In genomic region chr19:57888494-57889231, GRCh38 we compare ENCODE assay signal across 8 cellular contexts. TPM values are rescaled to one million over a fixed set of nuclear protein-coding genes. Genes with fewer than 3 reads are reported as not detected.
DNase-seq lines count a peak whose midpoint lies in the region; ATAC-seq and TF ChIP-seq lines count a peak whose summit lies in the region.

ZNF814 (minus strand) TSS chr19:57889037; CDS start chr19:57888802, 235 bp downstream.

- H3K4me3 ChIP-seq in testis = peak within 1 kb of the TSS; percentile 70 to 91

- peaks cover 2% of the 10 kb centered on the region for H3K4me1 ChIP-seq in testis

- peak within 1 kb of the TSS; percentile 62 to 77 for H3K27ac ChIP-seq in testis

- H3K9me3 Mint-ChIP-seq in activated naive CD8-positive, alpha-beta T cell treated with anti-CD3 and anti-CD28 coated beads for 36 hours = peaks cover 18% of the 10 kb centered on the region
- H3K9me3 Mint-ChIP-seq in osteocyte (ENCODE audit: unreplicated experiment) = peaks cover 21% of the 10 kb centered on the region

- peak within 1 kb of the TSS; percentile 94 for H3K27ac Mint-ChIP-seq in activated naive CD8-positive, alpha-beta T cell treated with anti-CD3 and anti-CD28 coated beads for 36 hours
- peak within 1 kb of the TSS; percentile 78 for H3K27ac Mint-ChIP-seq in osteocyte (ENCODE audit: unreplicated experiment)

- intact Hi-C loops in Right ventricle myocardium superior (cut with DNase I) (no loop called here), testis (cut with DNase I; ENCODE audit: low total_unique reads) (no loop called here)

- H3K36me3 ChIP-seq in testis (ENCODE audit: low read depth, missing control alignments) = no peaks in the 10 kb centered on the region

- peak; percentile 84 for ATAC-seq in HG03064 (IDR thresholded peaks at IDR 0.05; ENCODE audit: low read depth, unreplicated experiment)
- ATAC-seq in Right ventricle myocardium superior (ENCODE audit: poor library complexity) = peak; percentile 93

- DNase-seq in GM10266 (ENCODE audit: extremely low spot score) (peak; percentile 53), SKM-1 treated with dmso at 0.1 percent for 144 hours (lab: John Stamatoyannopoulos, UW; ENCODE audit: unreplicated experiment) (peak; percentile 36), Right ventricle myocardium superior (peak; percentile 89), osteocyte (ENCODE audit: extremely low spot score, unreplicated experiment) (peak; percentile 93), testis (peak; percentile 94), SHP77 treated with DMSO at 0.1 percent for 48 hours (lab: John Stamatoyannopoulos, UW) (no peak)
- peak; percentile 83 for DNase-seq in activated naive CD8-positive, alpha-beta T cell treated with anti-CD3 and anti-CD28 coated beads for 36 hours

- TF ChIP-seq POLR2A in testis (IDR thresholded peaks at IDR 0.05) = no peak

- peak within 1 kb of the TSS; percentile 96 for H3K4me3 Mint-ChIP-seq in activated naive CD8-positive, alpha-beta T cell treated with anti-CD3 and anti-CD28 coated beads for 36 hours
- peak within 1 kb of the TSS; percentile 90 for H3K4me3 Mint-ChIP-seq in osteocyte (ENCODE audit: unreplicated experiment)

- peaks cover 55% of the 10 kb centered on the region for H3K36me3 Mint-ChIP-seq in activated naive CD8-positive, alpha-beta T cell treated with anti-CD3 and anti-CD28 coated beads for 36 hours
- peaks cover 33% of the 10 kb centered on the region for H3K36me3 Mint-ChIP-seq in osteocyte (ENCODE audit: unreplicated experiment)

- TF ChIP-seq CTCF in GM10266 (IDR thresholded peaks at IDR 0.05; ENCODE audit: control insufficient read depth, insufficient read depth, low read depth, missing control alignments) (peak; percentile 34), osteocyte (IDR thresholded peaks at IDR 0.05) (peak; percentile 56), testis (IDR thresholded peaks at IDR 0.05) (peak; percentile 41 to 52 (median 43))

- H3K27me3 Mint-ChIP-seq in activated naive CD8-positive, alpha-beta T cell treated with anti-CD3 and anti-CD28 coated beads for 36 hours = no peaks in the 10 kb centered on the region
- no peaks in the 10 kb centered on the region for H3K27me3 Mint-ChIP-seq in osteocyte (ENCODE audit: unreplicated experiment)

- H3K27me3 ChIP-seq in testis = no peaks in the 10 kb centered on the region

- WGBS in testis, 2 donors = 4 to 5% methylated on average over 18 to 39 of the region's 44 CpGs

- peaks cover 26% of the 10 kb centered on the region for H3K4me1 Mint-ChIP-seq in activated naive CD8-positive, alpha-beta T cell treated with anti-CD3 and anti-CD28 coated beads for 36 hours
- H3K4me1 Mint-ChIP-seq in osteocyte (ENCODE audit: unreplicated experiment) = peaks cover 20% of the 10 kb centered on the region

- no peaks in the 10 kb centered on the region for H3K9me3 ChIP-seq in testis

RNA-seq across cellular contexts. Expression of gene ZNF814, which starts in this region (rescaled TPM):
- total RNA-seq in activated naive CD8-positive, alpha-beta T cell treated with anti-CD3 and anti-CD28 coated beads for 36 hours = 10 to 100 TPM; 40.6 to 45.9 TPM
- total RNA-seq in Right ventricle myocardium superior = 14.2 TPM
- 17.2 and 18.0 TPM in 2 replicates for total RNA-seq in osteocyte
- 10 to 100 TPM; 38.4 to 54.8 TPM for total RNA-seq in testis
- 21.8 TPM for polyA plus RNA-seq in testis (ENCODE audit: insufficient read depth, low read depth, low replicate concordance)
